24 cellular contexts compared by ENCODE assay signal in genomic region chr4:170491981-170492380, GRCh38.
"Had no signal": no experiment of that assay in that cellular context is flagged by ENCODE, and none has a peak within 500 bp of the region (broad histone marks: within the 10 kb centered on the region; RNA-seq: fewer than 3 reads in every experiment).

No MANE protein-coding gene starts in this region.

- H3K4me3 ChIP-seq: coronary artery, dorsolateral prefrontal cortex, esophagus muscularis mucosa, gastroesophageal sphincter, heart left ventricle, hepatocyte, left lung, lower lobe of right lung, mucosa of descending colon had no signal

- H3K27me3 ChIP-seq: esophagus muscularis mucosa, foreskin keratinocyte, gastroesophageal sphincter, heart left ventricle, hepatocyte, left lung had no signal

- DNase-seq: dermis blood vessel endothelial cell; dorsolateral prefrontal cortex; effector CD4-positive, alpha-beta T cell; effector memory CD4-positive, alpha-beta T cell; foreskin keratinocyte; heart left ventricle; hypothalamus; immature natural killer cell; islet precursor cell; kidney; left cardiac atrium; left lung; left ventricle myocardium superior; lower lobe of right lung; mesenchymal stem cell; mucosa of descending colon; naive B cell had no signal

- FAIRE-seq: colon, endothelial cell of umbilical vein, frontal cortex, kidney had no signal

- H3K9me3 ChIP-seq: esophagus muscularis mucosa, lower lobe of right lung, mucosa of descending colon had no signal

- H3K4me1 ChIP-seq: esophagus muscularis mucosa, foreskin keratinocyte, gastroesophageal sphincter, heart left ventricle, left lung, lower lobe of right lung had no signal

- ATAC-seq: foreskin keratinocyte, gastroesophageal sphincter, heart left ventricle, left cardiac atrium, left lung, left ventricle myocardium superior, lower lobe of right lung, mucosa of descending colon had no signal

- H3K27ac ChIP-seq: coronary artery, dorsolateral prefrontal cortex, esophagus muscularis mucosa, foreskin keratinocyte, gastroesophageal sphincter, heart left ventricle, hepatocyte, left lung, lower lobe of right lung had no signal

- H3K36me3 ChIP-seq: esophagus muscularis mucosa, gastroesophageal sphincter, heart left ventricle, left lung, lower lobe of right lung had no signal
